ENCODE assay signal across 31 cellular contexts in the genomic region with DNA sequence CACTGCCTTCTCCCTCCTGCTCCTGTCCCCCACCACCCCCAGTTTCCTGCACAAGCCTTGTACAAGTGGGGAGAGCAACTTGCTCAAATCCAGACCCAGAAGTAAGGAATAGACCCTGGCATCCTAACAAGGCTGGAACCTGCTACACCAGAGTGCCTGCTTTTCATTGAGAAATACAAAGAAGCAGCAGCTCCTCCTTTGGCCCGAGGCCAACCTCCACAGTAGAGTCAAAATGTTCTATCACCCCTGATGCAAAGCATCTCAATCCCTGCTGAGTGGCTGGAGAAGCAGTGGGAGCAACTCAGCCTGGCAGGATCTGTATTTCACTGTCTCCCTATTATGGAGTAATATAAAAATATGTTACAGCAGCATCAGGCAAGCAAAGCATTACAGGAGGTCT.
DNase-seq lines count a peak whose midpoint lies in the region; ATAC-seq and TF ChIP-seq lines count a peak whose summit lies in the region.
"Had no signal": no experiment of that assay in that cellular context is flagged by ENCODE, and none has a peak within 500 bp of the region (broad histone marks: within the 10 kb centered on the region; RNA-seq: fewer than 3 reads in every experiment).

No MANE protein-coding gene starts in this region.

- no peaks in the 10 kb centered on the region for H3K27me3 ChIP-seq in tibial nerve
- no peaks in the 10 kb centered on the region for H3K27me3 ChIP-seq in CD8-positive, alpha-beta T cell (ENCODE audit: insufficient read depth, low read length)
- H3K27me3 ChIP-seq: brain microvascular endothelial cell, SJCRH30, transverse colon had no signal

- H3K27ac Mint-ChIP-seq in CD8-positive, alpha-beta T cell: no peak overlapping the region
- H3K27ac Mint-ChIP-seq: activated CD4-positive, alpha-beta T cell treated with anti-CD3 and anti-CD28 coated beads for 36 hours; activated CD8-positive, alpha-beta T cell treated with anti-CD3 and anti-CD28 coated beads for 36 hours; activated T-helper 17 cell treated with anti-CD3 and anti-CD28 coated beads, Interleukin-2, amount 50 U/mL, for 72 hours had no signal

- H3K36me3 ChIP-seq in tibial nerve: no peaks in the 10 kb centered on the region
- H3K36me3 ChIP-seq in CD8-positive, alpha-beta T cell (ENCODE audit: insufficient read depth, low read length): no peaks in the 10 kb centered on the region
- H3K36me3 ChIP-seq: brain microvascular endothelial cell, HAP-1, SJCRH30, transverse colon had no signal

- TF ChIP-seq POLR2A in tibial nerve (IDR thresholded peaks at IDR 0.05): no peak

- H3K27ac ChIP-seq in VCaP (peak overlapping the region; percentile 60), tibial nerve (no peak overlapping the region)
- no peak overlapping the region for H3K27ac ChIP-seq in CD8-positive, alpha-beta T cell (ENCODE audit: low read depth, low read length)
- H3K27ac ChIP-seq: brain microvascular endothelial cell, epithelial cell of prostate, SJCRH30, transverse colon had no signal

- peaks cover 0 to 3% (median 0%) of the 10 kb centered on the region in 4 donors for H3K9me3 ChIP-seq in tibial nerve
- H3K9me3 ChIP-seq in CD8-positive, alpha-beta T cell (ENCODE audit: low read length): no peaks in the 10 kb centered on the region
- H3K9me3 ChIP-seq: HAP-1, mucosa of descending colon had no signal

- H3K4me1 Mint-ChIP-seq in CD8-positive, alpha-beta T cell (ENCODE audit: low read depth): no peaks in the 10 kb centered on the region
- H3K4me1 Mint-ChIP-seq: activated CD4-positive, alpha-beta T cell treated with anti-CD3 and anti-CD28 coated beads for 36 hours; activated T-helper 17 cell treated with anti-CD3 and anti-CD28 coated beads, Interleukin-2, amount 50 U/mL, for 72 hours had no signal

- H3K36me3 Mint-ChIP-seq in CD8-positive, alpha-beta T cell: no peaks in the 10 kb centered on the region

- no peak overlapping the region for H3K4me3 ChIP-seq in tibial nerve
- H3K4me3 ChIP-seq in CD8-positive, alpha-beta T cell (ENCODE audit: low read depth, low read length): no peak overlapping the region
- H3K4me3 ChIP-seq: GM12878, HAP-1, K562, mucosa of descending colon, SJCRH30, transverse colon had no signal

- no peak overlapping the region for H3K4me3 Mint-ChIP-seq in CD8-positive, alpha-beta T cell
- H3K4me3 Mint-ChIP-seq: activated CD4-positive, alpha-beta T cell treated with anti-CD3 and anti-CD28 coated beads for 36 hours; activated CD8-positive, alpha-beta T cell treated with anti-CD3 and anti-CD28 coated beads for 36 hours; activated T-helper 17 cell treated with anti-CD3 and anti-CD28 coated beads, Interleukin-2, amount 50 U/mL, for 72 hours; nephron had no signal

- POLR2A ChIA-PET in CD8-positive, alpha-beta T cell (lab: Charles Lee): no interaction called here

- peak; percentile 23 for DNase-seq in DMS53 (lab: John Stamatoyannopoulos, UW)
- DNase-seq in DMS53 treated with DMSO at 0.1 percent for 48 hours (lab: John Stamatoyannopoulos, UW; ENCODE audit: unreplicated experiment): no peak
- peak; percentile 98 for DNase-seq in NCI-H2029 treated with DMSO at 0.1 percent for 48 hours (lab: John Stamatoyannopoulos, UW)
- peak; percentile 33 to 37 for DNase-seq in tibial nerve (ENCODE audit: low spot score in 2 of 2)
- no peak for DNase-seq in CD8-positive, alpha-beta T cell
- DNase-seq in NCI-H82 (lab: John Stamatoyannopoulos, UW): no peak
- DNase-seq: activated CD4-positive, alpha-beta T cell treated with anti-CD3 and anti-CD28 coated beads for 36 hours; activated CD8-positive, alpha-beta T cell treated with anti-CD3 and anti-CD28 coated beads for 36 hours; activated naive CD4-positive, alpha-beta T cell treated with anti-CD3 and anti-CD28 coated beads, Interleukin-2, amount 50 U/mL, for 16 hours; amniotic stem cell; brain microvascular endothelial cell; effector CD4-positive, alpha-beta T cell; left colon; mammary epithelial cell; NCI-H1417 treated with DMSO at 0.1 percent for 48 hours; NCI-H2107; NCI-H774; RPMI8226; SJCRH30; stimulated activated CD4-positive, alpha-beta T cell treated with anti-CD3 and anti-CD28 coated beads, Interleukin-4, amount 100 ng/mL, for 24 hours; T-helper 9 cell; transverse colon had no signal

- no peaks in the 10 kb centered on the region for H3K27me3 Mint-ChIP-seq in CD8-positive, alpha-beta T cell (ENCODE audit: low read depth)
- H3K27me3 Mint-ChIP-seq: activated T-helper 17 cell treated with anti-CD3 and anti-CD28 coated beads, Interleukin-2, amount 50 U/mL, for 72 hours had no signal

- CTCF ChIA-PET in CD8-positive, alpha-beta T cell (lab: Charles Lee): no interaction called here

- intact Hi-C loops in CD8-positive, alpha-beta T cell (cut with DNase I, micrococcal nuclease): no loop called here

- H3K4me1 ChIP-seq in tibial nerve: peaks cover 0 to 11% (median 0%) of the 10 kb centered on the region in 4 donors
- no peaks in the 10 kb centered on the region for H3K4me1 ChIP-seq in CD8-positive, alpha-beta T cell (ENCODE audit: insufficient read depth, low read length)
- H3K4me1 ChIP-seq: SJCRH30 had no signal

- TF ChIP-seq CTCF in VCaP (conservative IDR thresholded peaks at IDR 0.05) (no peak), tibial nerve (IDR thresholded peaks at IDR 0.05) (no peak)
- TF ChIP-seq CTCF in CD8-positive, alpha-beta T cell (IDR thresholded peaks at IDR 0.05): no peak

- no peak for ATAC-seq in CD8-positive, alpha-beta T cell
- ATAC-seq in HG03196 (IDR thresholded peaks at IDR 0.05; ENCODE audit: unreplicated experiment): no peak
- ATAC-seq: activated CD4-positive, alpha-beta T cell treated with anti-CD3 and anti-CD28 coated beads for 36 hours; activated CD8-positive, alpha-beta T cell treated with anti-CD3 and anti-CD28 coated beads for 36 hours; activated T-helper 17 cell treated with anti-CD3 and anti-CD28 coated beads, Interleukin-2, amount 50 U/mL, for 72 hours; GM12878; K562; left colon; mucosa of descending colon had no signal

- WGBS in tibial nerve, 2 donors: 54 to 61% methylated on average over 1 of the region's 1 CpG

- H3K9me3 Mint-ChIP-seq in CD8-positive, alpha-beta T cell: peaks cover 6% of the 10 kb centered on the region
- H3K9me3 Mint-ChIP-seq: activated CD8-positive, alpha-beta T cell treated with anti-CD3 and anti-CD28 coated beads for 36 hours had no signal

- TF ChIP-seq EP300 in tibial nerve (IDR thresholded peaks at IDR 0.05): no peak

Comparison
In these comparisons a context has a peak if more than half of its experiments do, and no peak if none do; other contexts are left out.
1. DNase-seq: peak in DMS53 (single experiment), NCI-H2029 treated with DMSO at 0.1 percent for 48 hours (single experiment) and tibial nerve (2 of 2); none in DMS53 treated with DMSO at 0.1 percent for 48 hours (single experiment), CD8-positive, alpha-beta T cell (0 of 7) and NCI-H82 (single experiment).